In the genomic region with DNA sequence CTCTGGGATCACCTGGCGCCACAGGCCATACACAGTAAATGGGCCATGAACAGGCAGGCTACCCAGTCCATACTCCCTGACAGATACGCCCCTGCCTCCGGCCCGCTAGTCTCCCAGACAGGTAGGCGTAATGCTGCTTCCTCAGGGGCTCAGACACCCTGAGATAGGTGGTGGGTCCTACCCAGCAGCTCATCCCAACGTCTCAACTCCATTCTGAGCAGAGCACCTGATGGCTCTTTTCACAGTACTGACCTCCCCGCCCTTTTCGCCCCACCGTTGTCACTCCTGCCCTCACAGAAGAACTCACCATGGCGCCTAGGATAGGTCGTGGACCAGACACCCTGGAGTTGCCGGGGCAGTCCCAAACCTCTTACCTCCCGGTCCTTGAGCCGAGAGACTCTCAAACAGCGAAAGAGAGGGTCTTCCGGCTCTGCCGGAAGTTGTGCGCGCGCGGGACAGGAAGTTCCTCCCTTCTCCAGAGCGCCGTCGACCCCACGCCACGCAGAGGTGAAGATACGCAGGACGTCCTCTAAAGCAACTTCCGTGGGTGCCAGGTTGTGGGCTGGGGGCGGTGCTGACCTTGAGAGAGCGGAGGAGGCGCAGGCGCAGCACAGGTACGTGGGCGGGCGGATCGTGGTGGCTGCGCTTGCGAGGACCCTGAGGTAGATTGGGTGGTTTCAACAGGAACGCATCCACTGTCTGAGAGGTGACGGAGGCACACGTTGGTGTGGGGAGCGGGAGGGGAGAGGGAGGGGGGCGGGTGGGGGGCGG, we compare ENCODE assay signal across 1 cellular context.
TF ChIP-seq lines count a peak whose summit lies in the region.

Gene TMEM161B (minus strand): TSS at position 432 of the 771 bp plus-strand sequence. CDS start 122 bp downstream, at position 310.

TF ChIP-seq in HCT116, 20 proteins besides CTCF, POLR2A, EP300 and RAD21 (continued from another document):
- TF ChIP-seq REST (IDR thresholded peaks at IDR 0.05; ENCODE audit: low read depth): no peak
- TF ChIP-seq JUND (IDR thresholded peaks at IDR 0.05): no peak
- peak; percentile 84 for TF ChIP-seq ELF1 (IDR thresholded peaks at IDR 0.05; ENCODE audit: borderline replicate concordance, low read depth)
- no peak for TF ChIP-seq SRF (IDR thresholded peaks at IDR 0.05; ENCODE audit: low read depth)
- peak; percentile 53; the same call in 1 of the 2 replicates for TF ChIP-seq SP1 (IDR thresholded peaks at IDR 0.05; ENCODE audit: low read depth)
- no peak for TF ChIP-seq EZH2phosphoT487 (IDR thresholded peaks at IDR 0.05; ENCODE audit: borderline replicate concordance)
- TF ChIP-seq CBX3 (IDR thresholded peaks at IDR 0.05; ENCODE audit: low read depth): peak; percentile 65
- no peak for TF ChIP-seq FOSL1 (IDR thresholded peaks at IDR 0.05; ENCODE audit: low read depth)
- peak; percentile 76 for TF ChIP-seq MAX (IDR thresholded peaks at IDR 0.05)
- TF ChIP-seq POLR2AphosphoS5 (IDR thresholded peaks at IDR 0.05; ENCODE audit: low read depth, low read length): peak; percentile 83
